ENCODE assay signal across 14 cellular contexts in genomic region chr7:41027428-41028115, GRCh38.
DNase-seq lines count a peak whose midpoint lies in the region; ATAC-seq and TF ChIP-seq lines count a peak whose summit lies in the region.
"Had no signal": no experiment of that assay in that cellular context is flagged by ENCODE, and none has a peak within 500 bp of the region (broad histone marks: within the 10 kb centered on the region; RNA-seq: fewer than 3 reads in every experiment).

No MANE protein-coding gene starts in this region.

- no peaks in the 10 kb centered on the region for H3K4me1 ChIP-seq in effector memory CD4-positive, alpha-beta T cell (ENCODE audit: control insufficient read depth, insufficient read depth, low read length, poor library complexity, severe bottlenecking)
- H3K4me1 ChIP-seq: psoas muscle had no signal

- H3K36me3 ChIP-seq in effector memory CD4-positive, alpha-beta T cell (ENCODE audit: control insufficient read depth, insufficient read depth, low read length), result no peaks in the 10 kb centered on the region

- no peaks in the 10 kb centered on the region for H3K27me3 ChIP-seq in effector memory CD4-positive, alpha-beta T cell (replicated peaks; ENCODE audit: control insufficient read depth, insufficient read depth, low read length, poor library complexity, severe bottlenecking)

- DNase-seq in AG20443 (ENCODE audit: low spot score), result peak; percentile 88
- DNase-seq in M059J (ENCODE audit: low read depth), result peak; percentile 98
- DNase-seq in choroid plexus epithelial cell (ENCODE audit: low read depth), result peak; percentile 96
- DNase-seq in myocyte (ENCODE audit: low read depth), result peak; percentile 92
- DNase-seq in effector memory CD4-positive, alpha-beta T cell, result no peak
- DNase-seq in NCI-H510A (lab: John Stamatoyannopoulos, UW), result no peak
- no peak for DNase-seq in DMS79 treated with DMSO at 0.1 percent for 48 hours (lab: John Stamatoyannopoulos, UW)
- DNase-seq: activated T-cell treated with anti-CD3 and anti-CD28 coated beads, Interleukin-2, amount 50 U/mL, for 48 hours; CD4-positive, alpha-beta T cell; central memory CD4-positive, alpha-beta T cell; NCI-H446 treated with DMSO at 0.1 percent for 48 hours; psoas muscle; SHP77 treated with DMSO at 0.1 percent for 48 hours had no signal

- ATAC-seq in HG03378 (IDR thresholded peaks at IDR 0.05; ENCODE audit: unreplicated experiment), result no peak
- ATAC-seq: psoas muscle had no signal

- TF ChIP-seq CTCF in choroid plexus epithelial cell (conservative IDR thresholded peaks at IDR 0.05; ENCODE audit: low read depth, low read length), result no peak

- H3K4me3 ChIP-seq in choroid plexus epithelial cell (ENCODE audit: low read depth, low read length), result no peak overlapping the region
- no peak overlapping the region for H3K4me3 ChIP-seq in effector memory CD4-positive, alpha-beta T cell (ENCODE audit: insufficient read depth, low read depth, low read length, poor library complexity, severe bottlenecking)
- H3K4me3 ChIP-seq: psoas muscle had no signal

- H3K9me3 ChIP-seq in effector memory CD4-positive, alpha-beta T cell (ENCODE audit: control insufficient read depth, low read length), result no peaks in the 10 kb centered on the region
- H3K9me3 ChIP-seq: psoas muscle had no signal

- H3K27ac ChIP-seq in effector memory CD4-positive, alpha-beta T cell (ENCODE audit: insufficient read depth, low read length, poor library complexity, severe bottlenecking), result no peak overlapping the region
- H3K27ac ChIP-seq: psoas muscle had no signal

Comparison
In these comparisons a context has a peak if more than half of its experiments do, and no peak if none do; other contexts are left out.
1. DNase-seq: peak in AG20443 (single experiment), M059J (single experiment), choroid plexus epithelial cell (single experiment) and myocyte (single experiment); none in effector memory CD4-positive, alpha-beta T cell (0 of 3), NCI-H510A (single experiment) and DMS79 treated with DMSO at 0.1 percent for 48 hours (single experiment).